ENCODE assay signal across 28 cellular contexts in the genomic region with DNA sequence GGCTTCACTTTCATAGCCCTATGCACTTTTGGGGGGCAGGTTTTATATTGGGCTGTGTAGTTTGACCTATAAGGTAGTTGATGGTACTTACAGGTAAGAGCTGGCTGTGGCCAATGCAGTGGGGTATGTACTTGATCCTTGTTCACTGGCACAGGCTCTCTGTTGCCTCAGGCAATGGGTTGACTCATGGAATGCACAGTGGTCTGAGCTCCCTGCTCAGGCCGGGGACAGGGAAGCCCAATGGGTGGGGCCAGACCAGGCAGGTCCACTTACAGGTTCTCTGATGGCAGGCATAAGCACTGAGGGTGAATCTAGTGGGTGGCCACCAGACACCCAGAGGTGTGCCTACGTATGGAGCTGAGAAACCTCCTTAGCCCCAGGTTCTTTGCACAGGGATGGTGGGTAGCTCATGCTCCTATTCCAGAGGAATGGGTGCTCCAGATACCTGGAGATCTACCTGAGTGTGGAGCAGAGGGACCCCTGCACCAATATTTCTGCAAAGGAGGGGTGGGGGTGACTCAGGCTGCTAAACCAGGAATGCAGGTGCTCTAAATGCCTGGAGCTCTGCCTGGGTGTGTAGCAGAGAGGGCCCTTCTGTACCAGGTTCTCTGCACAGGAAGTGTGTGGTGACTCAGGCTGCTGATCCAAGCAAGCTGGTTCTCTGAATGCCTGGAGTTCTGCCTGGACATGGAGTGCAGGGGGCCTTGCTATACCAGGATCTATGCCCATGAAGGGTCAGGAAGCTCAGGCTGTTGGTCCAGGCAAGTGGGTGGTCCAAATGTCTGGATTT. TPM values are rescaled to one million over a fixed set of nuclear protein-coding genes. Genes with fewer than 3 reads are reported as not detected.
"Had no signal": no experiment of that assay in that cellular context is flagged by ENCODE, and none has a peak within 500 bp of the region (broad histone marks: within the 10 kb centered on the region; RNA-seq: fewer than 3 reads in every experiment).

No MANE protein-coding gene starts in this region.

- H3K27me3 ChIP-seq: esophagus muscularis mucosa, gastroesophageal sphincter, suprapubic skin, transverse colon, vagina had no signal

- H3K27ac ChIP-seq: esophagus muscularis mucosa, gastroesophageal sphincter, lower lobe of right lung, stomach, suprapubic skin, transverse colon, vagina, WERI-Rb-1 had no signal

- ATAC-seq: activated CD8-positive, alpha-beta memory T cell treated with anti-CD3 and anti-CD28 coated beads, Interleukin-2, amount 10 ng/mL, durations not matched to agents 7 days and 5 days; activated CD8-positive, alpha-beta T cell treated with anti-CD3 and anti-CD28 coated beads for 36 hours; activated naive CD8-positive, alpha-beta T cell treated with anti-CD3 and anti-CD28 coated beads, Interleukin-2, amount 50 U/mL, for 24 hours; gastroesophageal sphincter; lower lobe of right lung; naive thymus-derived CD4-positive, alpha-beta T cell; sciatic nerve; stimulated activated memory B cell treated with anti-CD40 and anti-IgM and Interleukin-4, amounts not matched to agents 10 μg/mL and 1 μg/mL and 100 μg/mL, for 72 hours had no signal

- H3K36me3 ChIP-seq: esophagus muscularis mucosa, gastroesophageal sphincter, lower lobe of right lung, stomach, suprapubic skin, transverse colon, vagina, WERI-Rb-1 had no signal

- H3K9me3 ChIP-seq: esophagus muscularis mucosa, gastroesophageal sphincter, lower lobe of right lung, stomach, suprapubic skin, transverse colon, vagina had no signal

- DNase-seq: activated CD4-positive, alpha-beta T cell treated with anti-CD3 and anti-CD28 coated beads, Interleukin-2, amount 10 ng/mL, durations not matched to agents 7 days and 5 days; activated CD4-positive, CD25-positive, alpha-beta regulatory T cell treated with anti-CD3 and anti-CD28 coated beads, Interleukin-2, amount 50 U/mL, for 72 hours; activated CD8-positive, alpha-beta memory T cell treated with anti-CD3 and anti-CD28 coated beads, Interleukin-2, amount 10 ng/mL, durations not matched to agents 7 days and 5 days; activated CD8-positive, alpha-beta T cell treated with anti-CD3 and anti-CD28 coated beads for 36 hours; activated effector memory CD4-positive, alpha-beta T cell treated with anti-CD3 and anti-CD28 coated beads, Interleukin-2, amount 50 U/mL, for 16 hours; activated naive CD4-positive, alpha-beta T cell treated with anti-CD3 and anti-CD28 coated beads, Interleukin-2, amount 10 ng/mL, durations not matched to agents 7 days and 5 days; activated naive CD8-positive, alpha-beta T cell treated with anti-CD3 and anti-CD28 coated beads, Interleukin-2, amount 50 U/mL, for 24 hours; activated T-cell treated with anti-CD3 and anti-CD28 coated beads for 4 hours; dermis blood vessel endothelial cell; effector CD8-positive, alpha-beta T cell; head of caudate nucleus; lower lobe of right lung; naive thymus-derived CD4-positive, alpha-beta T cell; occipital lobe; stimulated activated CD4-positive, alpha-beta T cell treated with anti-CD3 and anti-CD28 coated beads, Interleukin-15, amount 100 ng/mL, for 24 hours; stomach; transverse colon; WERI-Rb-1 had no signal

- FAIRE-seq: islet of Langerhans, TTC549 had no signal

- H3K4me3 ChIP-seq: esophagus muscularis mucosa, gastroesophageal sphincter, lower lobe of right lung, smooth muscle cell, stomach, suprapubic skin, transverse colon, vagina had no signal

- H3K4me2 ChIP-seq: smooth muscle cell had no signal

- H3K4me1 ChIP-seq: esophagus muscularis mucosa, gastroesophageal sphincter, lower lobe of right lung, stomach, suprapubic skin, transverse colon, vagina had no signal

RNA-seq across cellular contexts. Expression of gene IL1RAPL2, which starts 52.3 kb away (rescaled TPM):
- total RNA-seq: activated CD4-positive, alpha-beta T cell treated with anti-CD3 and anti-CD28 coated beads, Interleukin-2, amount 10 ng/mL, durations not matched to agents 7 days and 5 days; activated CD8-positive, alpha-beta memory T cell treated with anti-CD3 and anti-CD28 coated beads, Interleukin-2, amount 10 ng/mL, durations not matched to agents 7 days and 5 days; activated CD8-positive, alpha-beta T cell treated with anti-CD3 and anti-CD28 coated beads for 36 hours; cardiac septum; dermis blood vessel endothelial cell; lower lobe of right lung; naive thymus-derived CD4-positive, alpha-beta T cell; smooth muscle cell had no signal
- polyA plus RNA-seq: naive thymus-derived CD4-positive, alpha-beta T cell; smooth muscle cell; stomach had no signal
